14 cellular contexts compared by ENCODE assay signal in genomic region chr6:82397962-82398692, GRCh38. TPM values are rescaled to one million over a fixed set of nuclear protein-coding genes. Genes with fewer than 3 reads are reported as not detected.
DNase-seq lines count a peak whose midpoint lies in the region; ATAC-seq and TF ChIP-seq lines count a peak whose summit lies in the region.
"Had no signal": no experiment of that assay in that cellular context is flagged by ENCODE, and none has a peak within 500 bp of the region (broad histone marks: within the 10 kb centered on the region; RNA-seq: fewer than 3 reads in every experiment).

No MANE protein-coding gene starts in this region.

- POLR2A ChIA-PET in MCF 10A (lab: Yijun Ruan, JAX): interaction anchor here (0.6 to 4.7 kb wide), 17 partner anchors 9 to 785 kb away, joined by 3 to 65 read pairs (median 6); partner anchors contain the start of genes DOP1A, TPBG and UBE3D

- no peak overlapping the region for H3K4me3 ChIP-seq in breast epithelium

- intact Hi-C loops in MCF 10A (cut with micrococcal nuclease) (loop anchor here (1.0 to 2.0 kb wide), 2 partner anchors 11 to 33 kb away; no protein-coding TSS in a partner anchor), breast epithelium (cut with DNase I; ENCODE audit: low total_unique reads) (no loop called here)

- peak overlapping the region; percentile 67 for H3K4me3 Mint-ChIP-seq in MCF 10A (ENCODE audit: unreplicated experiment)
- H3K4me3 Mint-ChIP-seq in effector memory CD8-positive, alpha-beta T cell: no peak overlapping the region

- CTCF ChIA-PET in MCF 10A (lab: Yijun Ruan, JAX): interaction anchor here (0.6 to 1.2 kb wide), 4 partner anchors 11 to 669 kb away, joined by 3 to 5 read pairs (median 3); partner anchors contain the start of gene DOP1A

- H3K9me3 Mint-ChIP-seq in MCF 10A (ENCODE audit: unreplicated experiment): no peaks in the 10 kb centered on the region
- H3K9me3 Mint-ChIP-seq in effector memory CD8-positive, alpha-beta T cell: no peaks in the 10 kb centered on the region

- H3K9me3 ChIP-seq in breast epithelium: no peaks in the 10 kb centered on the region

- H3K27me3 ChIP-seq in breast epithelium: no peaks in the 10 kb centered on the region

- H3K27me3 Mint-ChIP-seq in MCF 10A (ENCODE audit: insufficient read depth, unreplicated experiment): no peaks in the 10 kb centered on the region
- H3K27me3 Mint-ChIP-seq in effector memory CD8-positive, alpha-beta T cell: peaks cover 0 to 5% of the 10 kb centered on the region in 2 donors

- H3K4me1 ChIP-seq in breast epithelium: no peaks in the 10 kb centered on the region

- peak overlapping the region; percentile 70 for H3K27ac Mint-ChIP-seq in MCF 10A (ENCODE audit: low read depth, unreplicated experiment)
- H3K27ac Mint-ChIP-seq in effector memory CD8-positive, alpha-beta T cell: no peak overlapping the region

- H3K36me3 Mint-ChIP-seq in MCF 10A (ENCODE audit: insufficient read depth, unreplicated experiment): peaks cover 4% of the 10 kb centered on the region
- no peaks in the 10 kb centered on the region for H3K36me3 Mint-ChIP-seq in effector memory CD8-positive, alpha-beta T cell (ENCODE audit: insufficient read depth)

- BruUV-seq in MCF 10A (replicated peaks; lab: Mats Ljungman, UMichigan): TSS peak; percentile 56

- no peak for ATAC-seq in GM19463 (IDR thresholded peaks at IDR 0.05; ENCODE audit: unreplicated experiment)
- ATAC-seq in HG03457 (IDR thresholded peaks at IDR 0.05; ENCODE audit: unreplicated experiment): no peak
- no peak for ATAC-seq in effector memory CD8-positive, alpha-beta T cell (replicated peaks)

- no peak for TF ChIP-seq POLR2A in breast epithelium (IDR thresholded peaks at IDR 0.05)

- peak; percentile 75 for DNase-seq in MCF 10A (ENCODE audit: unreplicated experiment)
- no peak for DNase-seq in breast epithelium (ENCODE audit: low spot score in 2 of 2)
- DNase-seq in SW480 (ENCODE audit: low spot score): peak; percentile 6
- DNase-seq in fibroblast of peridontal ligament (ENCODE audit: extremely low read depth): peak; percentile 49
- DNase-seq in cerebellar nuclear complex (lab: John Stamatoyannopoulos, UW): no peak
- DNase-seq in effector memory CD8-positive, alpha-beta T cell: no peak
- DNase-seq: caudate nucleus; NCI-H1930; NCI-H69; occipital lobe; SIG-M5; stimulated activated CD4-positive, alpha-beta T cell treated with anti-CD3 and anti-CD28 coated beads, Interleukin-12 subunit alpha, Interleukin-12 subunit beta, amount 100 ng/mL, for 4 hours had no signal

- TF ChIP-seq CTCF in MCF 10A (IDR thresholded peaks at IDR 0.05; ENCODE audit: unreplicated experiment) (no peak), breast epithelium (IDR thresholded peaks at IDR 0.05) (no peak)

- no peak overlapping the region for H3K27ac ChIP-seq in breast epithelium

- no peaks in the 10 kb centered on the region for H3K36me3 ChIP-seq in breast epithelium

- peaks cover 45% of the 10 kb centered on the region for H3K4me1 Mint-ChIP-seq in MCF 10A (ENCODE audit: insufficient read depth, unreplicated experiment)
- H3K4me1 Mint-ChIP-seq in effector memory CD8-positive, alpha-beta T cell (ENCODE audit: low read depth in 2 of 2): no peaks in the 10 kb centered on the region

RNA-seq across cellular contexts. Expression of gene TPBG, which starts 34.5 kb away (rescaled TPM):
- total RNA-seq in MCF 10A (2022) (72.9 and 96.9 TPM in 2 replicates), breast epithelium (10 to 100 TPM; 20.8 to 73.2 (median 49.2) TPM)

Comparison
In these comparisons a context has a peak if more than half of its experiments do, and no peak if none do; other contexts are left out.
1. DNase-seq: peak in MCF 10A (single experiment), SW480 (single experiment) and fibroblast of peridontal ligament (single experiment); none in breast epithelium (0 of 2), cerebellar nuclear complex (0 of 2) and effector memory CD8-positive, alpha-beta T cell (0 of 3).